ENCODE assay signal across 9 cellular contexts in the genomic region with DNA sequence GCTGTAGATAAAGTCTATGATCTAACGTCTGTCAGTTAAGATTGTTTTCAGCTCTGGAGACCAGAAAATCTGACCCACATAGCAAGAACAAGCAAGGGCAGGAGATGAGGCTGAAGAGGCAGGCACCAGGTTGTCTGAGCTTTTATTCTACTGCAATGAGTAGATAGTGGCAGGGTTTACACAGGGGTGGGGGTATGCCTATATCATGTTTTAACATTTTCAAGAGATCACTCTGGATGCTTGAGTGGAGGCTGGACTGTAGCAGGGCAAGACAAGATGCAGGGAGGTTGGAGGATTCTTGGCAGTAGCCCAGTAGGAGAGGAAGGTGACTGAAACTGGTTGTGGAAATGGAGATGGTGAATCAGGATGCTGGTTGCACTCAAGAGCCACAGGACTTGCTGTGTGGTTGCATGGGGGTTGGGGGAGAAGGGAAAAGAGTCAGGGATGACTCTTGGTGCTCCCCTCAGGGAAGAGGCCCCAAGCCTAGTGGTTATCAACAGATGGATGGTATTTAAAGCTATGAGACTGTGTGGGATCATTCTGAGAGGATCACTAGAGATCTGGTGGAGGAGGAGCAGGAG.
DNase-seq lines count a peak whose midpoint lies in the region; ATAC-seq and TF ChIP-seq lines count a peak whose summit lies in the region.
"Had no signal": no experiment of that assay in that cellular context is flagged by ENCODE, and none has a peak within 500 bp of the region (broad histone marks: within the 10 kb centered on the region; RNA-seq: fewer than 3 reads in every experiment).

No MANE protein-coding gene starts in this region.

- no peak for ATAC-seq in body of pancreas
- ATAC-seq: heart right ventricle had no signal

- H3K27me3 Mint-ChIP-seq in activated CD4-positive, alpha-beta T cell treated with anti-CD3 and anti-CD28 coated beads, Interleukin-2, amount 10 ng/mL, durations not matched to agents 7 days and 5 days, result peaks cover 12% of the 10 kb centered on the region
- peaks cover 29% of the 10 kb centered on the region for H3K27me3 Mint-ChIP-seq in T-helper 2 cell treated with Interferon-gamma antibody and Interleukin-4, amounts not matched to agents 5 μg/mL and 100 μg/mL, for 36 hours (ENCODE audit: low read depth)

- CTCF ChIA-PET in activated CD4-positive, alpha-beta T cell treated with anti-CD3 and anti-CD28 coated beads, Interleukin-2, amount 10 ng/mL, durations not matched to agents 7 days and 5 days (lab: Charles Lee), result interaction anchor here (0.6 to 2.2 kb wide), 2 partner anchors 25 to 92 kb away, joined by 4 to 7 read pairs; no protein-coding TSS in a partner anchor

- no peaks in the 10 kb centered on the region for H3K27me3 ChIP-seq in body of pancreas

- H3K27ac Mint-ChIP-seq in activated CD4-positive, alpha-beta T cell treated with anti-CD3 and anti-CD28 coated beads, Interleukin-2, amount 10 ng/mL, durations not matched to agents 7 days and 5 days, result no peak overlapping the region
- peak overlapping the region; percentile 33 for H3K27ac Mint-ChIP-seq in T-helper 2 cell treated with Interferon-gamma antibody and Interleukin-4, amounts not matched to agents 5 μg/mL and 100 μg/mL, for 36 hours

- H3K36me3 ChIP-seq in body of pancreas (replicated peaks in 1 of 2; ENCODE audit: insufficient read depth in 1 of 2, low read depth in 2 of 2), result no peaks in the 10 kb centered on the region

- H3K4me1 ChIP-seq in body of pancreas, result peaks cover 27% of the 10 kb centered on the region

- no peak for TF ChIP-seq POLR2A in body of pancreas (IDR thresholded peaks at IDR 0.05)

- no peaks in the 10 kb centered on the region for H3K9me3 ChIP-seq in body of pancreas

- intact Hi-C loops in body of pancreas (cut with DNase I), result no loop called here

- DNase-seq in activated CD4-positive, alpha-beta T cell treated with anti-CD3 and anti-CD28 coated beads, Interleukin-2, amount 10 ng/mL, durations not matched to agents 7 days and 5 days, result no peak
- no peak for DNase-seq in activated CD4-positive, alpha-beta T cell treated with anti-CD3 and anti-CD28 coated beads, Interleukin-2, amount 50 U/mL, for 1 hour
- DNase-seq in T-helper 2 cell treated with Interferon-gamma antibody and Interleukin-4, amounts not matched to agents 5 μg/mL and 100 μg/mL, for 36 hours (ENCODE audit: low spot score), result peak; percentile 33
- DNase-seq in epithelial cell of prostate (ENCODE audit: low read depth, low spot score) (no peak), inferior parietal cortex (ENCODE audit: extremely low spot score) (no peak), DMS79 (lab: John Stamatoyannopoulos, UW) (no peak), body of pancreas (no peak)
- peak; percentile 58 for DNase-seq in stimulated activated CD8-positive, alpha-beta memory T cell treated with anti-CD3 and anti-CD28 coated beads, Interleukin-4, amount 100 ng/mL, for 48 hours
- DNase-seq: heart right ventricle had no signal

- no peak overlapping the region for H3K4me3 ChIP-seq in body of pancreas

- H3K4me3 Mint-ChIP-seq in activated CD4-positive, alpha-beta T cell treated with anti-CD3 and anti-CD28 coated beads, Interleukin-2, amount 10 ng/mL, durations not matched to agents 7 days and 5 days, result peak overlapping the region; percentile 54
- peak overlapping the region; percentile 88 for H3K4me3 Mint-ChIP-seq in T-helper 2 cell treated with Interferon-gamma antibody and Interleukin-4, amounts not matched to agents 5 μg/mL and 100 μg/mL, for 36 hours

- POLR2A ChIA-PET in activated CD4-positive, alpha-beta T cell treated with anti-CD3 and anti-CD28 coated beads, Interleukin-2, amount 10 ng/mL, durations not matched to agents 7 days and 5 days (lab: Charles Lee), result interaction anchor here (0.6 kb wide), 1 partner anchor 91 kb away, joined by 4 read pairs; no protein-coding TSS in a partner anchor

- no peak for TF ChIP-seq CTCF in body of pancreas (IDR thresholded peaks at IDR 0.05)

- WGBS in body of pancreas, 2 donors, result 39 to 50% methylated on average over 1 of the region's 1 CpG

- H3K36me3 Mint-ChIP-seq in activated CD4-positive, alpha-beta T cell treated with anti-CD3 and anti-CD28 coated beads, Interleukin-2, amount 10 ng/mL, durations not matched to agents 7 days and 5 days (ENCODE audit: low read depth), result peaks cover 12% of the 10 kb centered on the region
- peaks cover 16% of the 10 kb centered on the region for H3K36me3 Mint-ChIP-seq in T-helper 2 cell treated with Interferon-gamma antibody and Interleukin-4, amounts not matched to agents 5 μg/mL and 100 μg/mL, for 36 hours (ENCODE audit: low read depth)

- H3K4me1 Mint-ChIP-seq in activated CD4-positive, alpha-beta T cell treated with anti-CD3 and anti-CD28 coated beads, Interleukin-2, amount 10 ng/mL, durations not matched to agents 7 days and 5 days, result peaks cover 35% of the 10 kb centered on the region
- peaks cover 32% of the 10 kb centered on the region for H3K4me1 Mint-ChIP-seq in T-helper 2 cell treated with Interferon-gamma antibody and Interleukin-4, amounts not matched to agents 5 μg/mL and 100 μg/mL, for 36 hours (ENCODE audit: low read depth)

- H3K27ac ChIP-seq in epithelial cell of prostate (peak overlapping the region; percentile 70), body of pancreas (no peak overlapping the region)
- H3K27ac ChIP-seq: heart right ventricle had no signal

- peaks cover 7% of the 10 kb centered on the region for H3K9me3 Mint-ChIP-seq in activated CD4-positive, alpha-beta T cell treated with anti-CD3 and anti-CD28 coated beads, Interleukin-2, amount 10 ng/mL, durations not matched to agents 7 days and 5 days
- H3K9me3 Mint-ChIP-seq in T-helper 2 cell treated with Interferon-gamma antibody and Interleukin-4, amounts not matched to agents 5 μg/mL and 100 μg/mL, for 36 hours, result peaks cover 10% of the 10 kb centered on the region

Comparison
In these comparisons a context has a peak if more than half of its experiments do, and no peak if none do; other contexts are left out.
1. DNase-seq: peak in T-helper 2 cell treated with Interferon-gamma antibody and Interleukin-4, amounts not matched to agents 5 μg/mL and 100 μg/mL, for 36 hours (single experiment) and stimulated activated CD8-positive, alpha-beta memory T cell treated with anti-CD3 and anti-CD28 coated beads, Interleukin-4, amount 100 ng/mL, for 48 hours (single experiment); none in activated CD4-positive, alpha-beta T cell treated with anti-CD3 and anti-CD28 coated beads, Interleukin-2, amount 10 ng/mL, durations not matched to agents 7 days and 5 days (single experiment), activated CD4-positive, alpha-beta T cell treated with anti-CD3 and anti-CD28 coated beads, Interleukin-2, amount 50 U/mL, for 1 hour (single experiment), epithelial cell of prostate (single experiment), inferior parietal cortex (single experiment), DMS79 (single experiment) and body of pancreas (0 of 4).